9 cellular contexts compared by ENCODE assay signal in the genomic region with DNA sequence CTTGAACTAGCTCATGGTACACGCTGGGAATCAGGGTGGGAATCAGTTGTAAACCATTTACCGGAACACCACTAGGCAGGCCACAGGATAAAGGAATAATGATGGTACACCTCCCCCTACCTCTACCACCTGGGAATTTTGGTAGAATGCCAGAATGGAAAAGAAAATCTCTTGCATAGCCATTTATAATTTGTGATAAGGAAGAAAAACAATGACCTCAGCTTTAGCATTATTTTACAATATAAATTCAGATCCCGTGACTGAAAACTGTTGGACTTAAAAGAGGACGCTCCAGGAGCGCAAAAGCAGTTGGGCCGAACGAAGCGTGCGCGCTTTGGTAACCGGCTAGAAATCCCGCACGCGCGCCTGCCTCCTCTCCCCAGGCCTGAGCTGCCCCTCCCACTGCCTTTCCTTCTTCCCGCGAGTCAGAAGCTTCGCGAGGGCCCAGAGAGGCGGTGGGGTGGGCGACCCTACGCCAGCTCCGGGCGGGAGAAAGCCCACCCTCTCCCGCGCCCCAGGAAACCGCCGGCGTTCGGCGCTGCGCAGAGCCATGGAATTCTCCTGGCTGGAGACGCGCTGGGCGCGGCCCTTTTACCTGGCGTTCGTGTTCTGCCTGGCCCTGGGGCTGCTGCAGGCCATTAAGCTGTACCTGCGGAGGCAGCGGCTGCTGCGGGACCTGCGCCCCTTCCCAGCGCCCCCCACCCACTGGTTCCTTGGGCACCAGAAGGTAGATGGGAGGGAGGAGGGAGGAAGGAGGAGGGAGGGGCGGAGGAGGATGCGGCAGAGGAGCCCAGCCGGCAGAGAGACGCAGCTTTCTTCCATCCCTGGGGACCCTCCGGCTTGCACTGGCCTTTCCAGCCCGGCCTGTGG. TPM values are rescaled to one million over a fixed set of nuclear protein-coding genes. Genes with fewer than 3 reads are reported as not detected.
DNase-seq lines count a peak whose midpoint lies in the region; ATAC-seq and TF ChIP-seq lines count a peak whose summit lies in the region.
"Had no signal": no experiment of that assay in that cellular context is flagged by ENCODE, and none has a peak within 500 bp of the region (broad histone marks: within the 10 kb centered on the region; RNA-seq: fewer than 3 reads in every experiment).

Gene CYP4X1, plus strand, starts transcription at position 402 of the 870 bp plus-strand sequence. Its CDS starts 149 bp downstream, at position 551.

- peaks cover 41% of the 10 kb centered on the region for H3K27me3 Mint-ChIP-seq in WTC11 (ENCODE audit: low read depth)

- no peak within 1 kb of the TSS for H2AFZ ChIP-seq in parathyroid adenoma

- peak within 1 kb of the TSS; percentile 72 for H3K4me3 Mint-ChIP-seq in WTC11

- H3K27me3 ChIP-seq in cardiac muscle cell (peaks cover 37% of the 10 kb centered on the region), parathyroid adenoma (ENCODE audit: control insufficient read depth, insufficient read depth, low read length) (no peaks in the 10 kb centered on the region)

- peaks cover 27% of the 10 kb centered on the region for H3K4me1 Mint-ChIP-seq in WTC11

- H3K4me2 ChIP-seq in parathyroid adenoma (ENCODE audit: low read length): peak within 1 kb of the TSS; percentile 34

- TF ChIP-seq CTCF in WTC11 (IDR thresholded peaks at IDR 0.05) (no peak), cardiac muscle cell (IDR thresholded peaks at IDR 0.05; ENCODE audit: low read depth, low read length) (no peak), parathyroid adenoma (IDR thresholded peaks at IDR 0.05) (no peak)

- H3K4me3 ChIP-seq in cardiac muscle cell: peak within 1 kb of the TSS; percentile 11
- H3K4me3 ChIP-seq in parathyroid adenoma (ENCODE audit: low read depth, low read length): peak within 1 kb of the TSS; percentile 27

- H3K9me3 Mint-ChIP-seq in WTC11: no peaks in the 10 kb centered on the region

- no peak within 1 kb of the TSS for H3K27ac ChIP-seq in cardiac muscle cell
- H3K27ac ChIP-seq in parathyroid adenoma: peak within 1 kb of the TSS; percentile 49

- H3K9ac ChIP-seq in parathyroid adenoma: no peak within 1 kb of the TSS

- POLR2A ChIA-PET in WTC11 (lab: Charles Lee): no interaction called here

- H3K36me3 ChIP-seq in cardiac muscle cell (no peaks in the 10 kb centered on the region), parathyroid adenoma (ENCODE audit: control insufficient read depth, insufficient read depth, low read length) (no peaks in the 10 kb centered on the region)

- CTCF ChIA-PET in WTC11 (lab: Charles Lee): interaction anchor here (0.9 to 1.9 kb wide), 7 partner anchors 11 to 156 kb away, joined by 3 to 7 read pairs (median 4); no protein-coding TSS in a partner anchor

- H3K4me1 ChIP-seq in cardiac muscle cell (ENCODE audit: low read depth) (no peaks in the 10 kb centered on the region), parathyroid adenoma (no peaks in the 10 kb centered on the region)

- H3K9me3 ChIP-seq in cardiac muscle cell (ENCODE audit: low read depth) (no peaks in the 10 kb centered on the region), parathyroid adenoma (ENCODE audit: control insufficient read depth, low read length) (no peaks in the 10 kb centered on the region)

- peak; percentile 85 for ATAC-seq in WTC11

- H3K27ac Mint-ChIP-seq in WTC11: no peak within 1 kb of the TSS

- no peaks in the 10 kb centered on the region for H3K36me3 Mint-ChIP-seq in WTC11

- DNase-seq in DMS153 treated with DMSO at 0.1 percent for 48 hours (lab: John Stamatoyannopoulos, UW; ENCODE audit: unreplicated experiment): peak; percentile 69
- peak; percentile 63 for DNase-seq in WTC11 (ENCODE audit: low spot score)
- peak; percentile 34 to 64 for DNase-seq in cardiac muscle cell (ENCODE audit: low read depth in 1 of 2, low spot score in 1 of 2)
- DNase-seq in activated T-cell treated with anti-CD3 and anti-CD28 coated beads, Interleukin-2, amount 50 U/mL, for 48 hours: no peak
- no peak for DNase-seq in pons (ENCODE audit: low spot score)
- no peak for DNase-seq in cerebellar nuclear complex (lab: John Stamatoyannopoulos, UW)
- DNase-seq in activated naive CD4-positive, alpha-beta T cell treated with anti-CD3 and anti-CD28 coated beads, Interleukin-2, amount 50 U/mL, for 16 hours: no peak

- H3K79me2 ChIP-seq in parathyroid adenoma: no peaks in the 10 kb centered on the region

TF ChIP-seq in WTC11, 78 proteins besides CTCF, POLR2A, EP300 and RAD21:
- TF ChIP-seq, protein P1, sequence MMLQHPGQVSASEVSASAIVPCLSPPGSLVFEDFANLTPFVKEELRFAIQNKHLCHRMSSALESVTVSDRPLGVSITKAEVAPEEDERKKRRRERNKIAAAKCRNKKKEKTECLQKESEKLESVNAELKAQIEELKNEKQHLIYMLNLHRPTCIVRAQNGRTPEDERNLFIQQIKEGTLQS (CRISPR knock-in tag; conservative IDR thresholded peaks at IDR 0.05): no peak
- TF ChIP-seq, protein P2, sequence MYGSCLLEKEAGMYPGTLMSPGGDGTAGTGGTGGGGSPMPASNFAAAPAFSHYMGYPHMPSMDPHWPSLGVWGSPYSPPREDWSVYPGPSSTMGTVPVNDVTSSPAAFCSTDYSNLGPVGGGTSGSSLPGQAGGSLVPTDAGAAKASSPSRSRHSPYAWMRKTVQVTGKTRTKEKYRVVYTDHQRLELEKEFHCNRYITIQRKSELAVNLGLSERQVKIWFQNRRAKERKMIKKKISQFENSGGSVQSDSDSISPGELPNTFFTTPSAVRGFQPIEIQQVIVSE (CRISPR knock-in tag; IDR thresholded peaks at IDR 0.05; ENCODE audit: borderline replicate concordance): no peak
- TF ChIP-seq, protein P3, sequence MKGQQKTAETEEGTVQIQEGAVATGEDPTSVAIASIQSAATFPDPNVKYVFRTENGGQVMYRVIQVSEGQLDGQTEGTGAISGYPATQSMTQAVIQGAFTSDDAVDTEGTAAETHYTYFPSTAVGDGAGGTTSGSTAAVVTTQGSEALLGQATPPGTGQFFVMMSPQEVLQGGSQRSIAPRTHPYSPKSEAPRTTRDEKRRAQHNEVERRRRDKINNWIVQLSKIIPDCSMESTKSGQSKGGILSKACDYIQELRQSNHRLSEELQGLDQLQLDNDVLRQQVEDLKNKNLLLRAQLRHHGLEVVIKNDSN (CRISPR knock-in tag; IDR thresholded peaks at IDR 0.05): no peak
- TF ChIP-seq, protein P4, sequence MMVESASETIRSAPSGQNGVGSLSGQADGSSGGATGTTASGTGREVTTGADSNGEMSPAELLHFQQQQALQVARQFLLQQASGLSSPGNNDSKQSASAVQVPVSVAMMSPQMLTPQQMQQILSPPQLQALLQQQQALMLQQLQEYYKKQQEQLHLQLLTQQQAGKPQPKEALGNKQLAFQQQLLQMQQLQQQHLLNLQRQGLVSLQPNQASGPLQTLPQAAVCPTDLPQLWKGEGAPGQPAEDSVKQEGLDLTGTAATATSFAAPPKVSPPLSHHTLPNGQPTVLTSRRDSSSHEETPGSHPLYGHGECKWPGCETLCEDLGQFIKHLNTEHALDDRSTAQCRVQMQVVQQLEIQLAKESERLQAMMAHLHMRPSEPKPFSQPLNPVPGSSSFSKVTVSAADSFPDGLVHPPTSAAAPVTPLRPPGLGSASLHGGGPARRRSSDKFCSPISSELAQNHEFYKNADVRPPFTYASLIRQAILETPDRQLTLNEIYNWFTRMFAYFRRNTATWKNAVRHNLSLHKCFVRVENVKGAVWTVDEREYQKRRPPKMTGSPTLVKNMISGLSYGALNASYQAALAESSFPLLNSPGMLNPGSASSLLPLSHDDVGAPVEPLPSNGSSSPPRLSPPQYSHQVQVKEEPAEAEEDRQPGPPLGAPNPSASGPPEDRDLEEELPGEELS (CRISPR knock-in tag; IDR thresholded peaks at IDR 0.05): peak; percentile 61; the same call in 1 of the 2 replicates
- TF ChIP-seq CREM (CRISPR knock-in tag; IDR thresholded peaks at IDR 0.05) (no peak), ZNF263 (CRISPR knock-in tag; IDR thresholded peaks at IDR 0.05; ENCODE audit: low read depth) (peak; percentile 94), MAX (CRISPR knock-in tag; IDR thresholded peaks at IDR 0.05) (peak; percentile 33; the same call in 1 of the 2 replicates), HMGA2 (CRISPR knock-in tag; IDR thresholded peaks at IDR 0.05) (no peak), ZSCAN18 (CRISPR knock-in tag; IDR thresholded peaks at IDR 0.05) (no peak), TP53 (CRISPR knock-in tag; IDR thresholded peaks at IDR 0.05) (0 out of 2 replicates have a peak, but pooled peaks have one; percentile 15), HMGXB4 (CRISPR knock-in tag; IDR thresholded peaks at IDR 0.05) (peak; percentile 44; the same call in 1 of the 2 replicates)

RNA-seq across cellular contexts. Expression of gene CYP4X1, which starts in this region (rescaled TPM):
- 1.3 to 1.9 TPM (median 1.4 TPM) in 3 replicates for total RNA-seq in WTC11 (2021)
- total RNA-seq in cardiac muscle cell: 0.15 and 0.42 TPM in 2 replicates
- 0.69 and 1.3 TPM in 2 replicates for polyA plus RNA-seq in cardiac muscle cell
- total RNA-seq: mononuclear cell had no signal

Comparison
In these comparisons a context has a peak if more than half of its experiments do, and no peak if none do; other contexts are left out.
1. DNase-seq: peak in DMS153 treated with DMSO at 0.1 percent for 48 hours (single experiment), WTC11 (single experiment) and cardiac muscle cell (2 of 2); none in activated T-cell treated with anti-CD3 and anti-CD28 coated beads, Interleukin-2, amount 50 U/mL, for 48 hours (0 of 2), pons (single experiment), cerebellar nuclear complex (0 of 2) and activated naive CD4-positive, alpha-beta T cell treated with anti-CD3 and anti-CD28 coated beads, Interleukin-2, amount 50 U/mL, for 16 hours (single experiment).